Comparison of ENCODE assay signal across 14 cellular contexts in the genomic region with DNA sequence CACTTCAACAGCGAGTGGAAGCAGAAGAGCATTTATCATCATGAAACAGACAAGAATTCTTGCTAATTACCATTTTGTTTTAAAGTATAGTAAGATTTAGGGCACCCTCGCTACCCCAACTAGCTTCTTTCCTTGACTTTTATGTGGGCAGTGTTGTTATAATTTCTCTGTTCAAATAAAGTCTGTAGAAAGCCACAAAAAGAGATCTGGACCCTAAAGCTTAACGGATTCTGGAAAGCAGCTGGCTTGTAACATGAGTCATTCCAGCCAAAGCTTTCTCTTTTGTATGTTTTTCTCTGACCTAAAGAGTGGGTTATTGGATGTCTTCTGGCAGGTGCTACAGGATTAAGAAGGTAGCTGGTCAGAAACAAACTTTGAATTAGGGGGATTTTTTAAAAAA. TPM values are rescaled to one million over a fixed set of nuclear protein-coding genes. Genes with fewer than 3 reads are reported as not detected.
DNase-seq lines count a peak whose midpoint lies in the region; ATAC-seq and TF ChIP-seq lines count a peak whose summit lies in the region.
"Had no signal": no experiment of that assay in that cellular context is flagged by ENCODE, and none has a peak within 500 bp of the region (broad histone marks: within the 10 kb centered on the region; RNA-seq: fewer than 3 reads in every experiment).

No MANE protein-coding gene starts in this region.

- H3K4me3 Mint-ChIP-seq in CD4-positive, alpha-beta T cell, result peak overlapping the region; percentile 42

- no peaks in the 10 kb centered on the region for H3K9me3 ChIP-seq in CD4-positive, alpha-beta T cell (ENCODE audit: control insufficient read depth, low read length)
- H3K9me3 ChIP-seq in SJCRH30 (replicated peaks), result no peaks in the 10 kb centered on the region
- H3K9me3 ChIP-seq: left ventricle myocardium inferior, thoracic aorta had no signal

- peaks cover 4% of the 10 kb centered on the region; the same call in 1 of the 2 replicates for H3K36me3 ChIP-seq in SJCRH30
- H3K36me3 ChIP-seq: left ventricle myocardium inferior, thoracic aorta had no signal

- peaks cover 24% of the 10 kb centered on the region for H3K4me1 ChIP-seq in SJCRH30
- H3K4me1 ChIP-seq: left ventricle myocardium inferior had no signal

- H3K36me3 Mint-ChIP-seq in CD4-positive, alpha-beta T cell (ENCODE audit: low read depth), result peaks cover 74% of the 10 kb centered on the region

- no peak overlapping the region for H3K27ac ChIP-seq in CD4-positive, alpha-beta T cell (ENCODE audit: low read depth, low read length)
- peak overlapping the region; percentile 69 for H3K27ac ChIP-seq in SJCRH30
- H3K27ac ChIP-seq: left ventricle myocardium inferior, thoracic aorta had no signal

- intact Hi-C loops in CD4-positive, alpha-beta T cell (cut with DNase I, micrococcal nuclease), result loop anchor here in 1 of 2 experiments (5.0 kb wide), 1 partner anchor 36 kb away; a partner anchor contains a TSS

- H3K27me3 Mint-ChIP-seq in CD4-positive, alpha-beta T cell, result no peaks in the 10 kb centered on the region

- peak overlapping the region; percentile 79 for H3K27ac Mint-ChIP-seq in CD4-positive, alpha-beta T cell

- ATAC-seq in CD4-positive, alpha-beta T cell (ENCODE audit: poor library complexity), result no peak
- ATAC-seq in activated CD4-positive, CD25-positive, alpha-beta regulatory T cell treated with anti-CD3 and anti-CD28 coated beads, Interleukin-2, amount 50 U/mL, for 24 hours, result no peak
- no peak for ATAC-seq in GM21528 (IDR thresholded peaks at IDR 0.05; ENCODE audit: low FRiP score, unreplicated experiment)

- no peaks in the 10 kb centered on the region for H3K9me3 Mint-ChIP-seq in CD4-positive, alpha-beta T cell

- no peaks in the 10 kb centered on the region for H3K27me3 ChIP-seq in CD4-positive, alpha-beta T cell (ENCODE audit: control insufficient read depth, insufficient read depth, low read length)
- no peaks in the 10 kb centered on the region for H3K27me3 ChIP-seq in SJCRH30

- peaks cover 95% of the 10 kb centered on the region for H3K4me1 Mint-ChIP-seq in CD4-positive, alpha-beta T cell (ENCODE audit: low read depth)

- H3K4me3 ChIP-seq in SJCRH30, result peak overlapping the region; percentile 10; the same call in 1 of the 2 replicates
- H3K4me3 ChIP-seq: left ventricle myocardium inferior, thoracic aorta had no signal

- POLR2A ChIA-PET in CD4-positive, alpha-beta T cell (lab: Charles Lee), result interaction anchor here (0.8 to 1.3 kb wide), 7 partner anchors 11 to 124 kb away, joined by 3 to 5 read pairs (median 3); no protein-coding TSS in a partner anchor

- DNase-seq in CD4-positive, alpha-beta T cell, result no peak
- DNase-seq in HT1080 (ENCODE audit: low read depth), result peak; percentile 53
- peak; percentile 57 to 92 for DNase-seq in SJCRH30
- peak; percentile 58 for DNase-seq in fibroblast of peridontal ligament (ENCODE audit: extremely low read depth)
- no peak for DNase-seq in activated CD4-positive, CD25-positive, alpha-beta regulatory T cell (lab: John Stamatoyannopoulos, UW)
- DNase-seq in ecto neural progenitor cell (ENCODE audit: low spot score), result no peak
- DNase-seq: central memory CD4-positive, alpha-beta T cell; left ventricle myocardium inferior; NCI-H2081 treated with DMSO at 0.1 percent for 48 hours; SIG-M5; stimulated activated CD4-positive, alpha-beta T cell treated with anti-CD3 and anti-CD28 coated beads, Interleukin-4, amount 100 ng/mL, for 4 hours had no signal

- CTCF ChIA-PET in CD4-positive, alpha-beta T cell (lab: Charles Lee), result interaction anchor here (0.7 to 1.1 kb wide), 4 partner anchors 14 to 32 kb away, joined by 3 to 4 read pairs (median 3); no protein-coding TSS in a partner anchor

- TF ChIP-seq CTCF in CD4-positive, alpha-beta T cell (IDR thresholded peaks at IDR 0.05), result no peak

RNA-seq across cellular contexts. Expression of a gene that starts 37.4 kb away (rescaled TPM):
- total RNA-seq in CD4-positive, alpha-beta T cell, result 10 to 100 TPM; 71.7 to 74.3 TPM
- 18.0 and 31.3 TPM in 2 replicates for total RNA-seq in HT1080 (2014; rRNA removed; shearing (Covaris generic))
- polyA plus RNA-seq in HT1080 (2015; cell fraction: cytosol; rRNA removed), result 40.5 and 41.2 TPM in 2 replicates
- 64.2 and 69.3 TPM in 2 replicates for polyA plus RNA-seq in HT1080 (2015; cell fraction: nucleus; rRNA removed)
- 21.7 and 23.7 TPM in 2 replicates for total RNA-seq in SJCRH30 (2014; rRNA removed; shearing (Covaris generic))

Comparison
In these comparisons a context has a peak if more than half of its experiments do, and no peak if none do; other contexts are left out.
1. DNase-seq: peak in HT1080 (single experiment), SJCRH30 (2 of 2) and fibroblast of peridontal ligament (single experiment); none in CD4-positive, alpha-beta T cell (0 of 10), activated CD4-positive, CD25-positive, alpha-beta regulatory T cell (0 of 4) and ecto neural progenitor cell (single experiment).